ENCODE assay signal across 10 cellular contexts in the genomic region with DNA sequence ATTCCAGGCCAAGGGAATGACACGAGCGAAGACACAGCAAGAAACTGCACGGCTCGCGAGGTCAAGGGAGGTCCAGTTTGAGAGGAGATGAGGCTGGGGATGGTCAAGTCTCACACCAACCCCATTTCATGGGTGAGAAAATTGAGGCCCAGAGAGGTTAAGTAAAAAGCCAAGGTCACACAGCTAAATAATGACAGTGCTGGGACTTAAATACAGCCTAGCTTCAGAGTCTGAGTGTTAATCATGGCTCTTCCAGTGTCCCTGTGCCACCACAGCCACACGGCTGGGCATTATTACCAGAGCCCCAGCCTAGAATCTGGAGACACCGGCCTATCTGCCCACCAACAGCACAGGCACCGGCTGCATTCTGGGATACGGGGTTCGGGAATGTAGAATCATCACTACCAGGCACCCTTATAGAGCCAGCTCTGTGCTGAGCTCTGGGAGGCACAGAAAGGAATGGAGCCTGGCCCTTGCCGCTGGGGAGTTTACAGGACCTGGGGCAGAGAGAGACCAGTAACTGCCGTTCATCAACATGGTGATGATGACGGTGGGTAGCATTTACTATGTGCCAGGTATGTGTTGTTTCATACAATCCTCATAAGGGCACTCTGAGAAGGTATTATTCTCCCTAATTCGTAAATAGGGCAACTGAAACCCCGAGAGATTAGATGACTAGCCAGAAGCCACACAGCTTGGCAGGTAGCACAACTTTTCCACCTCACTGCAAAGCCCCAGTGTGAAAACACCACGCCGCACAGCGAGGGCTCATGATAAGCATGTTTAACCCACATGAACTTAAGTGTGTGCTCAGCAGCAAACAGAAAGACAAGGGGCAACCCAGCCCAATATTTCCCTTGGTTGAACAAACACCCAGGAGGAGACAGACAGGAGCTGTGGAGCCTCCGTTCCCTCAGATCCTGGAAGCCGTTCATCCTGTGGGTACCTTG. TPM values are rescaled to one million over a fixed set of nuclear protein-coding genes. Genes with fewer than 3 reads are reported as not detected.
DNase-seq lines count a peak whose midpoint lies in the region; ATAC-seq lines count a peak whose summit lies in the region.
"Had no signal": no experiment of that assay in that cellular context is flagged by ENCODE, and none has a peak within 500 bp of the region (broad histone marks: within the 10 kb centered on the region; RNA-seq: fewer than 3 reads in every experiment).

No MANE protein-coding gene starts in this region.

- no peaks in the 10 kb centered on the region for H3K9me3 Mint-ChIP-seq in activated CD4-positive, alpha-beta memory T cell treated with anti-CD3 and anti-CD28 coated beads, Interleukin-2, amount 10 ng/mL, durations not matched to agents 7 days and 5 days
- no peaks in the 10 kb centered on the region for H3K9me3 Mint-ChIP-seq in stimulated activated memory B cell treated with anti-CD40 and anti-IgM and Interleukin-4, amounts not matched to agents 10 μg/mL and 1 μg/mL and 100 μg/mL, for 72 hours

- peak overlapping the region; percentile 33 for H3K4me3 Mint-ChIP-seq in activated CD4-positive, alpha-beta memory T cell treated with anti-CD3 and anti-CD28 coated beads, Interleukin-2, amount 10 ng/mL, durations not matched to agents 7 days and 5 days
- H3K4me3 Mint-ChIP-seq in stimulated activated memory B cell treated with anti-CD40 and anti-IgM and Interleukin-4, amounts not matched to agents 10 μg/mL and 1 μg/mL and 100 μg/mL, for 72 hours: no peak overlapping the region

- ATAC-seq in stimulated activated memory B cell treated with anti-CD40 and anti-IgM and Interleukin-4, amounts not matched to agents 10 μg/mL and 1 μg/mL and 100 μg/mL, for 72 hours: peak; percentile 29

- peak overlapping the region; percentile 91 for H3K27ac Mint-ChIP-seq in activated CD4-positive, alpha-beta memory T cell treated with anti-CD3 and anti-CD28 coated beads, Interleukin-2, amount 10 ng/mL, durations not matched to agents 7 days and 5 days
- peak overlapping the region; percentile 72 for H3K27ac Mint-ChIP-seq in stimulated activated memory B cell treated with anti-CD40 and anti-IgM and Interleukin-4, amounts not matched to agents 10 μg/mL and 1 μg/mL and 100 μg/mL, for 72 hours

- H3K4me1 Mint-ChIP-seq in activated CD4-positive, alpha-beta memory T cell treated with anti-CD3 and anti-CD28 coated beads, Interleukin-2, amount 10 ng/mL, durations not matched to agents 7 days and 5 days: peaks cover 90% of the 10 kb centered on the region
- H3K4me1 Mint-ChIP-seq in stimulated activated memory B cell treated with anti-CD40 and anti-IgM and Interleukin-4, amounts not matched to agents 10 μg/mL and 1 μg/mL and 100 μg/mL, for 72 hours: peaks cover 80% of the 10 kb centered on the region

- peak; percentile 37 for DNase-seq in DMS53 (lab: John Stamatoyannopoulos, UW)
- DNase-seq in DMS53 treated with DMSO at 0.1 percent for 48 hours (lab: John Stamatoyannopoulos, UW; ENCODE audit: unreplicated experiment): no peak
- peak; percentile 77 for DNase-seq in activated CD4-positive, alpha-beta memory T cell treated with anti-CD3 and anti-CD28 coated beads, Interleukin-2, amount 10 ng/mL, durations not matched to agents 7 days and 5 days
- peak; percentile 68 for DNase-seq in central memory CD4-positive, alpha-beta T cell
- no peak for DNase-seq in NCI-H2227 (lab: John Stamatoyannopoulos, UW; ENCODE audit: unreplicated experiment)
- DNase-seq in KG1 (lab: John Stamatoyannopoulos, UW): no peak
- DNase-seq in SIG-M5 treated with dmso at 0.1 percent for 504 hours (lab: John Stamatoyannopoulos, UW; ENCODE audit: unreplicated experiment): no peak
- DNase-seq: 8988T had no signal

- H3K36me3 Mint-ChIP-seq in activated CD4-positive, alpha-beta memory T cell treated with anti-CD3 and anti-CD28 coated beads, Interleukin-2, amount 10 ng/mL, durations not matched to agents 7 days and 5 days (ENCODE audit: low read depth): peaks cover 58% of the 10 kb centered on the region
- H3K36me3 Mint-ChIP-seq in stimulated activated memory B cell treated with anti-CD40 and anti-IgM and Interleukin-4, amounts not matched to agents 10 μg/mL and 1 μg/mL and 100 μg/mL, for 72 hours: peaks cover 8% of the 10 kb centered on the region

- POLR2A ChIA-PET in activated CD4-positive, alpha-beta memory T cell treated with anti-CD3 and anti-CD28 coated beads, Interleukin-2, amount 10 ng/mL, durations not matched to agents 7 days and 5 days (lab: Charles Lee): interaction anchor here (0.8 to 13.7 kb wide), 27 partner anchors 8 to 110 kb away, joined by 3 to 265 read pairs (median 4); a partner anchor contains a TSS

- H3K27me3 Mint-ChIP-seq in activated CD4-positive, alpha-beta memory T cell treated with anti-CD3 and anti-CD28 coated beads, Interleukin-2, amount 10 ng/mL, durations not matched to agents 7 days and 5 days: no peaks in the 10 kb centered on the region
- H3K27me3 Mint-ChIP-seq in stimulated activated memory B cell treated with anti-CD40 and anti-IgM and Interleukin-4, amounts not matched to agents 10 μg/mL and 1 μg/mL and 100 μg/mL, for 72 hours: no peaks in the 10 kb centered on the region

- CTCF ChIA-PET in activated CD4-positive, alpha-beta memory T cell treated with anti-CD3 and anti-CD28 coated beads, Interleukin-2, amount 10 ng/mL, durations not matched to agents 7 days and 5 days (lab: Charles Lee): interaction anchor here (1.3 to 2.0 kb wide), 6 partner anchors 19 to 164 kb away, joined by 3 to 8 read pairs (median 4); no protein-coding TSS in a partner anchor

RNA-seq across cellular contexts. Expression of a gene that starts 51.9 kb away (rescaled TPM):
- 100 to 1,000 TPM; 293 to 299 TPM for total RNA-seq in activated CD4-positive, alpha-beta memory T cell treated with anti-CD3 and anti-CD28 coated beads, Interleukin-2, amount 10 ng/mL, durations not matched to agents 7 days and 5 days
- total RNA-seq: fibroblast of lung had no signal

Comparison
In these comparisons a context has a peak if more than half of its experiments do, and no peak if none do; other contexts are left out.
1. DNase-seq: peak in DMS53 (single experiment), activated CD4-positive, alpha-beta memory T cell treated with anti-CD3 and anti-CD28 coated beads, Interleukin-2, amount 10 ng/mL, durations not matched to agents 7 days and 5 days (single experiment) and central memory CD4-positive, alpha-beta T cell (single experiment); none in DMS53 treated with DMSO at 0.1 percent for 48 hours (single experiment), NCI-H2227 (single experiment), KG1 (single experiment) and SIG-M5 treated with dmso at 0.1 percent for 504 hours (single experiment).